1 cellular context compared by ENCODE assay signal in genomic region chr7:87217983-87218653, GRCh38.
TF ChIP-seq lines count a peak whose summit lies in the region.

No MANE protein-coding gene starts in this region.

TF ChIP-seq in K562, 482 proteins besides CTCF, POLR2A, EP300 and RAD21 (continued from another document):
- TF ChIP-seq ZNF512 (tag; IDR thresholded peaks at IDR 0.05) (no peak), RBM39 (optimal IDR thresholded peaks at IDR 0.05; ENCODE audit: low read depth, low read length) (no peak), C11orf30 (IDR thresholded peaks at IDR 0.05; ENCODE audit: low read depth) (no peak), ARNT (IDR thresholded peaks at IDR 0.05) (no peak), ELK3 (CRISPR knock-in tag; IDR thresholded peaks at IDR 0.05) (no peak)
